In the genomic region with DNA sequence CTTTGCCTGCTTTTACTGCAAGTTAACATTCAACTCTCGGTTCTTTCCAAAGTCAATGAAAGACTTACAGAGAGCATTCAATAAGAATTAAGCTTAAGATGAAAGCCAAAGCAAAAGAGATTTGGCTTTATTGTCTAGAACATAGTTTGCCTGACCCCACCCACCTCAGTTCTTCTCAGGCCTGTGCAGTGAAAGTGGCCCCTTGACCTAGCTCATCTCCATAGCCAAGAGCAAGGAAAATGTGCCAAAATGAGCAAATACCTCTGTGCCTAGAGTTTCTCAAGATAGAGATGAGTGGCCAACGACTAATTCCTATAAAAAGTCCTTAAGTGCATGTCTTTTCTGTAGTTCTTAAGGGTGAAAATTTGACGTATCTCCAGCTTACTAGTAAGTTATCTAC, we compare ENCODE assay signal across 9 cellular contexts.
"Had no signal": no experiment of that assay in that cellular context is flagged by ENCODE, and none has a peak within 500 bp of the region (broad histone marks: within the 10 kb centered on the region; RNA-seq: fewer than 3 reads in every experiment).

No MANE protein-coding gene starts in this region.

- H3K9ac ChIP-seq: GM23248 had no signal

- H3K27ac ChIP-seq: GM23248 had no signal

- ATAC-seq: GM23338, HCT116 had no signal

- H3K4me2 ChIP-seq: GM23338 had no signal

- H3K36me3 ChIP-seq: HAP-1 had no signal

- H3K4me1 ChIP-seq: HAP-1 had no signal

- H3K4me3 ChIP-seq: GM23248, GM23338, HAP-1 had no signal

- H2AFZ ChIP-seq: GM23248, GM23338 had no signal

- H3K9me3 ChIP-seq: HAP-1 had no signal

- DNase-seq: GM23248, GOT3, H7, H9, HCEC 1CT, HFFc6 had no signal
